In genomic region chr6:121334299-121335104, GRCh38 we compare ENCODE assay signal across 8 cellular contexts. TPM values are rescaled to one million over a fixed set of nuclear protein-coding genes. Genes with fewer than 3 reads are reported as not detected.
DNase-seq lines count a peak whose midpoint lies in the region; ATAC-seq and TF ChIP-seq lines count a peak whose summit lies in the region.

TSS of gene TBC1D32 (minus strand) at chr6:121334480. CDS start at chr6:121334430, 50 bp downstream.

- peak; percentile 85 for DNase-seq in GM13977 (ENCODE audit: low spot score)
- DNase-seq in NCI-H146 (lab: John Stamatoyannopoulos, UW), result peak; percentile 93
- peak; percentile 65 to 89 (median 75) for DNase-seq in T-helper 1 cell
- DNase-seq in amniotic epithelial cell (ENCODE audit: low read depth), result peak; percentile 83
- peak; percentile 94 for DNase-seq in left cardiac atrium
- DNase-seq in posterior cingulate gyrus, result peak; percentile 87 to 99 (median 91)
- DNase-seq in upper lobe of left lung, result peak; percentile 92 to 99

- WGBS in upper lobe of left lung, 2 donors, result 1 to 2% methylated on average over 34 to 38 of the region's 52 CpGs

- H3K36me3 ChIP-seq in upper lobe of left lung, result no peaks in the 10 kb centered on the region

- no peak for TF ChIP-seq CTCF in GM13977 (IDR thresholded peaks at IDR 0.05; ENCODE audit: extremely low read depth, insufficient read depth, missing control alignments)
- TF ChIP-seq CTCF in upper lobe of left lung (IDR thresholded peaks at IDR 0.05), result peak in 1 of 6 experiments; percentile 26

- intact Hi-C loops in left cardiac atrium (cut with DNase I) (no loop called here), posterior cingulate gyrus (cut with DNase I) (no loop called here)

- no peaks in the 10 kb centered on the region for H3K9me3 ChIP-seq in upper lobe of left lung

- in situ Hi-C loops in GM13977 (cut with MboI; ENCODE audit: low pct_unique_long_range_greater_than_20kb, low sequenced_read_pairs, unreplicated experiment), result no loop called here

- H3K27me3 ChIP-seq in upper lobe of left lung, result no peaks in the 10 kb centered on the region

- peak within 1 kb of the TSS; percentile 61 to 71 (median 65) for H3K4me3 ChIP-seq in upper lobe of left lung

- ATAC-seq in HG02870 (IDR thresholded peaks at IDR 0.05; ENCODE audit: unreplicated experiment) (peak; percentile 89), left cardiac atrium (peak; percentile 100), upper lobe of left lung (ENCODE audit: low FRiP score in 2 of 2) (peak; percentile 98 to 100)

- peak in 3 of 4 donors; percentile 44 to 67 (median 56) for TF ChIP-seq POLR2A in upper lobe of left lung (IDR thresholded peaks at IDR 0.05)

- H3K27ac ChIP-seq in upper lobe of left lung, result peak within 1 kb of the TSS; percentile 90 to 99 (median 94)

- peaks cover 3 to 11% (median 4%) of the 10 kb centered on the region in 4 donors for H3K4me1 ChIP-seq in upper lobe of left lung

- TF ChIP-seq EP300 in upper lobe of left lung (IDR thresholded peaks at IDR 0.05), result peak in 1 of 4 donors; percentile 21

RNA-seq across cellular contexts. Expression of gene TBC1D32, which starts in this region (rescaled TPM):
- total RNA-seq in left cardiac atrium, result 1 to 10 TPM; 2.7 to 3.0 TPM
- total RNA-seq in upper lobe of left lung, result 10 to 100 TPM in 2 of 6 donors, 1 to 10 TPM in 4; 1.2 to 13.5 (median 5.3) TPM

Comparison
In these comparisons a context has a peak if more than half of its experiments do, and no peak if none do; other contexts are left out.
1. Peak in every context shown above with its lines: DNase-seq, ATAC-seq, H3K4me3 ChIP-seq and H3K27ac ChIP-seq.